Comparison of ENCODE assay signal across 8 cellular contexts in the genomic region with DNA sequence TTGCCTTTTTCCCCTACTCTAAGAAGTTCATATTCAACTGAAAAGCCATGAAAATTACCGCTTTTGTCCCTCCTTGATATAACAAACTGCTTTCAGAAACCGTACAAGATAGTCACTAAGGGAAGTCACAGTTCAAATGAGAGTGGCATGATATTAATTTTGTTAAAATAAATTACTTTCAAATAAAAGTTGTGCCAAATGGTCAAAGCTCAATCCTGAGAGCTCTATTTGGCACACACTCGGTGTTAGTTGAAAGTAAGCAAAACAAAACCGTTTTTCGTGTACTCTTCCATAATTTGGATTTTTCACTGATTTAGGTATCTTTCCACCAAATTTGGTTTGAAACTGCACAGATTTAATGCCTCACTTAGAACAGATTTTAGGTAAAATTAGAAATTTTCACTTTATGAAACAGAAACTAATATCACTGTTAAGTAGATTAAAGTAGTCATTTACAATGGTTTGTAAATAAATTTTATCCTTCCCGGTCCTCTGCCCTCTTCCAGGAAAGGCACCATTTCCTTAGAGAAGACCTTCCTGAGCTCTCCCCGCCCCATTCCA. TPM values are rescaled to one million over a fixed set of nuclear protein-coding genes. Genes with fewer than 3 reads are reported as not detected.
DNase-seq lines count a peak whose midpoint lies in the region; ATAC-seq and TF ChIP-seq lines count a peak whose summit lies in the region.

No MANE protein-coding gene starts in this region.

- DNase-seq in H7 = no peak
- DNase-seq in WERI-Rb-1 = no peak
- DNase-seq in glomerular visceral epithelial cell (ENCODE audit: extremely low spot score) = peak; percentile 11
- DNase-seq in AG08395 (ENCODE audit: low spot score) = no peak
- no peak for DNase-seq in inferior parietal cortex (ENCODE audit: extremely low spot score)

- H3K36me3 ChIP-seq in H7 (replicated peaks; ENCODE audit: control insufficient read depth, insufficient read depth, low read length) (no peaks in the 10 kb centered on the region), WERI-Rb-1 (no peaks in the 10 kb centered on the region; the same call in 1 of the 2 replicates), skeletal muscle tissue (ENCODE audit: control insufficient read depth in 3 of 3, insufficient read depth in 3 of 3, low read length in 3 of 3) (no peaks in the 10 kb centered on the region)

- TF ChIP-seq CTCF in WERI-Rb-1 (IDR thresholded peaks at IDR 0.05; ENCODE audit: low read depth, low read length) = no peak

- H3K4me3 ChIP-seq in H7 (ENCODE audit: insufficient read depth, low read depth, low read length) = peak overlapping the region; percentile 71
- H3K4me3 ChIP-seq in WERI-Rb-1 (ENCODE audit: low read depth, low read length) = peak overlapping the region; percentile 93
- peak overlapping the region; percentile 85 to 98 (median 95) for H3K4me3 ChIP-seq in skeletal muscle tissue (ENCODE audit: low read length in 3 of 3)

- peaks cover 9 to 15% (median 14%) of the 10 kb centered on the region in 3 donors for H3K4me1 ChIP-seq in skeletal muscle tissue (ENCODE audit: control insufficient read depth in 3 of 3, insufficient read depth in 3 of 3, low read length in 3 of 3)

- no peaks in the 10 kb centered on the region for H3K27me3 ChIP-seq in H7 (ENCODE audit: control insufficient read depth, insufficient read depth, low read length)
- no peaks in the 10 kb centered on the region for H3K27me3 ChIP-seq in WERI-Rb-1 (ENCODE audit: insufficient read depth, low read depth, severe bottlenecking)
- no peaks in the 10 kb centered on the region for H3K27me3 ChIP-seq in skeletal muscle tissue (ENCODE audit: control insufficient read depth in 3 of 3, insufficient read depth in 3 of 3, low read length in 3 of 3)

- peak overlapping the region; percentile 93 to 95 (median 94) for H3K9ac ChIP-seq in skeletal muscle tissue (ENCODE audit: low read depth in 1 of 3, low read length in 3 of 3)

- H3K9me3 ChIP-seq in WERI-Rb-1 (ENCODE audit: severe bottlenecking) = no peaks in the 10 kb centered on the region
- H3K9me3 ChIP-seq in skeletal muscle tissue (ENCODE audit: control insufficient read depth in 3 of 3, low read length in 3 of 3) = no peaks in the 10 kb centered on the region

- no peak for ATAC-seq in GM18909 (IDR thresholded peaks at IDR 0.05; ENCODE audit: poor library complexity, unreplicated experiment)
- ATAC-seq in HG02798 (IDR thresholded peaks at IDR 0.05; ENCODE audit: poor library complexity, unreplicated experiment) = no peak

- H3K27ac ChIP-seq in WERI-Rb-1 (peak overlapping the region; percentile 97), skeletal muscle tissue (ENCODE audit: low read depth, low read length) (peak overlapping the region; percentile 97)

RNA-seq across cellular contexts. Expression of a gene that starts 0.7 kb away (rescaled TPM):
- 22.4 and 32.3 TPM in 2 replicates for total RNA-seq in H7 (2014; rRNA removed; shearing (Covaris generic))
- total RNA-seq in skeletal muscle tissue = 20.9 TPM
